ENCODE assay signal across 17 cellular contexts in genomic region chr2:128095201-128095600, GRCh38. TPM values are rescaled to one million over a fixed set of nuclear protein-coding genes. Genes with fewer than 3 reads are reported as not detected.
DNase-seq lines count a peak whose midpoint lies in the region; ATAC-seq lines count a peak whose summit lies in the region.
"Had no signal": no experiment of that assay in that cellular context is flagged by ENCODE, and none has a peak within 500 bp of the region (broad histone marks: within the 10 kb centered on the region; RNA-seq: fewer than 3 reads in every experiment).

No MANE protein-coding gene starts in this region.

- H3K4me3 ChIP-seq in BLaER1 treated with 17β-estradiol and CSF1 and Interleukin-3, amounts not matched to agents 10 nM and 100 nM: no peak overlapping the region
- H3K4me3 ChIP-seq: GM23248 had no signal

- DNase-seq in activated CD4-positive, alpha-beta T cell treated with anti-CD3 and anti-CD28 coated beads, Interleukin-2, amount 10 ng/mL, durations not matched to agents 7 days and 5 days: no peak
- no peak for DNase-seq in activated CD4-positive, alpha-beta T cell treated with anti-CD3 and anti-CD28 coated beads for 36 hours
- DNase-seq in MV-4-11 (lab: John Stamatoyannopoulos, UW): peak; percentile 2
- no peak for DNase-seq in NCI-H187 (lab: John Stamatoyannopoulos, UW)
- no peak for DNase-seq in NCI-H345 treated with DMSO at 0.1 percent for 48 hours (lab: John Stamatoyannopoulos, UW; ENCODE audit: unreplicated experiment)
- no peak for DNase-seq in stimulated activated naive CD8-positive, alpha-beta T cell treated with anti-CD3 and anti-CD28 coated beads, Interleukin-15, amount 100 ng/mL, for 72 hours
- DNase-seq: 8988T, C1 segment of cervical spinal cord, Caco-2, DMS53, GM23248, NCI-H1436 treated with DMSO at 0.1 percent for 48 hours, NCI-H2081 treated with DMSO at 0.1 percent for 48 hours, NCI-H526, PC-3 had no signal

- no peaks in the 10 kb centered on the region for H3K27me3 Mint-ChIP-seq in activated CD4-positive, alpha-beta T cell treated with anti-CD3 and anti-CD28 coated beads, Interleukin-2, amount 10 ng/mL, durations not matched to agents 7 days and 5 days
- no peaks in the 10 kb centered on the region for H3K27me3 Mint-ChIP-seq in activated CD4-positive, alpha-beta T cell treated with anti-CD3 and anti-CD28 coated beads for 36 hours
- no peaks in the 10 kb centered on the region for H3K27me3 Mint-ChIP-seq in dendritic cell treated with granulocyte-macrophage colony-stimulating factor and Interleukin-4, amounts not matched to agents 40 ng/mL and 50 ng/mL, for 4 days
- no peaks in the 10 kb centered on the region for H3K27me3 Mint-ChIP-seq in stimulated activated naive CD8-positive, alpha-beta T cell treated with anti-CD3 and anti-CD28 coated beads, Interleukin-15, amount 100 ng/mL, for 72 hours

- peak overlapping the region; percentile 13 for H3K27ac Mint-ChIP-seq in activated CD4-positive, alpha-beta T cell treated with anti-CD3 and anti-CD28 coated beads, Interleukin-2, amount 10 ng/mL, durations not matched to agents 7 days and 5 days
- H3K27ac Mint-ChIP-seq in activated CD4-positive, alpha-beta T cell treated with anti-CD3 and anti-CD28 coated beads for 36 hours: no peak overlapping the region
- H3K27ac Mint-ChIP-seq in dendritic cell treated with granulocyte-macrophage colony-stimulating factor and Interleukin-4, amounts not matched to agents 40 ng/mL and 50 ng/mL, for 4 days: peak overlapping the region; percentile 76
- H3K27ac Mint-ChIP-seq in stimulated activated naive CD8-positive, alpha-beta T cell treated with anti-CD3 and anti-CD28 coated beads, Interleukin-15, amount 100 ng/mL, for 72 hours: peak overlapping the region in 1 of 2 donors; percentile 88

- ATAC-seq in activated CD4-positive, alpha-beta T cell treated with anti-CD3 and anti-CD28 coated beads for 36 hours: no peak
- ATAC-seq in stimulated activated naive CD8-positive, alpha-beta T cell treated with anti-CD3 and anti-CD28 coated beads, Interleukin-15, amount 100 ng/mL, for 72 hours: no peak
- ATAC-seq: PC-3 had no signal

- POLR2A ChIA-PET in activated CD4-positive, alpha-beta T cell treated with anti-CD3 and anti-CD28 coated beads, Interleukin-2, amount 10 ng/mL, durations not matched to agents 7 days and 5 days (lab: Charles Lee): no interaction called here
- POLR2A ChIA-PET in activated CD4-positive, alpha-beta T cell treated with anti-CD3 and anti-CD28 coated beads for 36 hours (lab: Charles Lee): no interaction called here

- peaks cover 41% of the 10 kb centered on the region for H3K4me1 Mint-ChIP-seq in activated CD4-positive, alpha-beta T cell treated with anti-CD3 and anti-CD28 coated beads, Interleukin-2, amount 10 ng/mL, durations not matched to agents 7 days and 5 days
- H3K4me1 Mint-ChIP-seq in activated CD4-positive, alpha-beta T cell treated with anti-CD3 and anti-CD28 coated beads for 36 hours: peaks cover 40% of the 10 kb centered on the region
- H3K4me1 Mint-ChIP-seq in dendritic cell treated with granulocyte-macrophage colony-stimulating factor and Interleukin-4, amounts not matched to agents 40 ng/mL and 50 ng/mL, for 4 days (ENCODE audit: low read depth): peaks cover 26% of the 10 kb centered on the region
- H3K4me1 Mint-ChIP-seq in stimulated activated naive CD8-positive, alpha-beta T cell treated with anti-CD3 and anti-CD28 coated beads, Interleukin-15, amount 100 ng/mL, for 72 hours: peaks cover 28% of the 10 kb centered on the region

- no peaks in the 10 kb centered on the region for H3K9me3 ChIP-seq in BLaER1 treated with 17β-estradiol and CSF1 and Interleukin-3, amounts not matched to agents 10 nM and 100 nM (replicated peaks in 1 of 11)
- H3K9me3 ChIP-seq: Caco-2 had no signal

- peaks cover 30 to 42% (median 32%) of the 10 kb centered on the region in 10 experiments for H3K4me1 ChIP-seq in BLaER1 treated with 17β-estradiol and CSF1 and Interleukin-3, amounts not matched to agents 10 nM and 100 nM
- H3K4me1 ChIP-seq: Caco-2 had no signal

- H3K36me3 Mint-ChIP-seq in activated CD4-positive, alpha-beta T cell treated with anti-CD3 and anti-CD28 coated beads, Interleukin-2, amount 10 ng/mL, durations not matched to agents 7 days and 5 days (ENCODE audit: low read depth): peaks cover 29% of the 10 kb centered on the region
- H3K36me3 Mint-ChIP-seq in activated CD4-positive, alpha-beta T cell treated with anti-CD3 and anti-CD28 coated beads for 36 hours (ENCODE audit: low read depth): peaks cover 30% of the 10 kb centered on the region
- H3K36me3 Mint-ChIP-seq in dendritic cell treated with granulocyte-macrophage colony-stimulating factor and Interleukin-4, amounts not matched to agents 40 ng/mL and 50 ng/mL, for 4 days (ENCODE audit: low read depth): peaks cover 52% of the 10 kb centered on the region

- H3K27ac ChIP-seq in BLaER1 treated with 17β-estradiol and CSF1 and Interleukin-3, amounts not matched to agents 10 nM and 100 nM: no peak overlapping the region
- H3K27ac ChIP-seq: GM23248 had no signal

- intact Hi-C loops in activated CD4-positive, alpha-beta T cell treated with anti-CD3 and anti-CD28 coated beads for 36 hours (cut with DNase I, micrococcal nuclease): loop anchor here (10.0 kb wide), 2 partner anchors 210 to 800 kb away; partner anchors contain the start of genes AMMECR1L (in 1 of the 2) and ERCC3 (in 1 of the 2)
- intact Hi-C loops in dendritic cell treated with granulocyte-macrophage colony-stimulating factor and Interleukin-4, amounts not matched to agents 40 ng/mL and 50 ng/mL, for 4 days (cut with micrococcal nuclease): loop anchor here (10.0 kb wide), 1 partner anchor 220 kb away; no protein-coding TSS in a partner anchor

- no peaks in the 10 kb centered on the region for H3K27me3 ChIP-seq in BLaER1 treated with 17β-estradiol and CSF1 and Interleukin-3, amounts not matched to agents 10 nM and 100 nM

- H3K4me3 Mint-ChIP-seq in activated CD4-positive, alpha-beta T cell treated with anti-CD3 and anti-CD28 coated beads, Interleukin-2, amount 10 ng/mL, durations not matched to agents 7 days and 5 days: no peak overlapping the region
- no peak overlapping the region for H3K4me3 Mint-ChIP-seq in activated CD4-positive, alpha-beta T cell treated with anti-CD3 and anti-CD28 coated beads for 36 hours
- H3K4me3 Mint-ChIP-seq in dendritic cell treated with granulocyte-macrophage colony-stimulating factor and Interleukin-4, amounts not matched to agents 40 ng/mL and 50 ng/mL, for 4 days: no peak overlapping the region
- no peak overlapping the region for H3K4me3 Mint-ChIP-seq in stimulated activated naive CD8-positive, alpha-beta T cell treated with anti-CD3 and anti-CD28 coated beads, Interleukin-15, amount 100 ng/mL, for 72 hours

- peaks cover 39 to 65% (median 56%) of the 10 kb centered on the region in 11 experiments for H3K36me3 ChIP-seq in BLaER1 treated with 17β-estradiol and CSF1 and Interleukin-3, amounts not matched to agents 10 nM and 100 nM

- H3K4me2 ChIP-seq in BLaER1 treated with 17β-estradiol and CSF1 and Interleukin-3, amounts not matched to agents 10 nM and 100 nM: peak overlapping the region; percentile 32 to 95 (median 55); a peak in 20 of 22 replicates

- CTCF ChIA-PET in activated CD4-positive, alpha-beta T cell treated with anti-CD3 and anti-CD28 coated beads, Interleukin-2, amount 10 ng/mL, durations not matched to agents 7 days and 5 days (lab: Charles Lee): interaction anchor here (0.8 to 1.6 kb wide), 3 partner anchors 11 to 17 kb away, joined by 3 to 5 read pairs (median 3); no protein-coding TSS in a partner anchor
- CTCF ChIA-PET in activated CD4-positive, alpha-beta T cell treated with anti-CD3 and anti-CD28 coated beads for 36 hours (lab: Charles Lee): no interaction called here

- H3K9me3 Mint-ChIP-seq in activated CD4-positive, alpha-beta T cell treated with anti-CD3 and anti-CD28 coated beads, Interleukin-2, amount 10 ng/mL, durations not matched to agents 7 days and 5 days: no peaks in the 10 kb centered on the region
- no peaks in the 10 kb centered on the region for H3K9me3 Mint-ChIP-seq in activated CD4-positive, alpha-beta T cell treated with anti-CD3 and anti-CD28 coated beads for 36 hours (ENCODE audit: low read depth)
- H3K9me3 Mint-ChIP-seq in dendritic cell treated with granulocyte-macrophage colony-stimulating factor and Interleukin-4, amounts not matched to agents 40 ng/mL and 50 ng/mL, for 4 days: no peaks in the 10 kb centered on the region
- H3K9me3 Mint-ChIP-seq in stimulated activated naive CD8-positive, alpha-beta T cell treated with anti-CD3 and anti-CD28 coated beads, Interleukin-15, amount 100 ng/mL, for 72 hours: no peaks in the 10 kb centered on the region

- peaks cover 24 to 72% (median 55%) of the 10 kb centered on the region in 11 experiments; a peak in 21 of 22 replicates for H4K20me1 ChIP-seq in BLaER1 treated with 17β-estradiol and CSF1 and Interleukin-3, amounts not matched to agents 10 nM and 100 nM

- no peak overlapping the region; a peak in 1 of 22 replicates for H3K9ac ChIP-seq in BLaER1 treated with 17β-estradiol and CSF1 and Interleukin-3, amounts not matched to agents 10 nM and 100 nM
- H3K9ac ChIP-seq: GM23248 had no signal

RNA-seq across cellular contexts. Expression of gene UGGT1, which starts 4.2 kb away (rescaled TPM):
- 10 to 100 TPM; 64.3 to 70.7 TPM for total RNA-seq in activated CD4-positive, alpha-beta T cell treated with anti-CD3 and anti-CD28 coated beads, Interleukin-2, amount 10 ng/mL, durations not matched to agents 7 days and 5 days
- total RNA-seq in activated CD4-positive, alpha-beta T cell treated with anti-CD3 and anti-CD28 coated beads for 36 hours: 10 to 100 TPM; 50.0 to 67.2 TPM
